21 cellular contexts compared by ENCODE assay signal in the genomic region with DNA sequence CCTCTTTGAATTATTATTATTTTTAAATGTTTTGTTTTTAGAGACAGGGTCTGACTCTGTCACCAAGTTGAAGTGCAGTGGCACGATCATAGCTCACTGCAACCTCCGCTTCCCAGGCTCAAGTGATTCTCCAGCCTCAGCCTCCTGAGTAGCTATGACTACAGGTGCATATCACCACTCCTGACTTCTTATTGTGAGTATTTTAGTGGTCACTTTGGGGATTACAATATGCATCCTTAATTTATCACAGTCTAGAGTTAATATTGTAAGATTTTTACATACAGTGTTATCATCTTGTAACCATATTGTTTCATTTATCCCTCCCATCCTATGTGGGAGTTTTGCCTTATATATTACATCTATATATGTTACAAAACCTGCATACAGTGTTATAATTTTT. TPM values are rescaled to one million over a fixed set of nuclear protein-coding genes. Genes with fewer than 3 reads are reported as not detected.
DNase-seq lines count a peak whose midpoint lies in the region; ATAC-seq and TF ChIP-seq lines count a peak whose summit lies in the region.
"Had no signal": no experiment of that assay in that cellular context is flagged by ENCODE, and none has a peak within 500 bp of the region (broad histone marks: within the 10 kb centered on the region; RNA-seq: fewer than 3 reads in every experiment).

No MANE protein-coding gene starts in this region.

- H3K9ac ChIP-seq in HCT116 (ENCODE audit: low read length) (no peak overlapping the region), PC-3 (ENCODE audit: low read length) (no peak overlapping the region)

- no peak overlapping the region for H3K27ac ChIP-seq in HCT116 (ENCODE audit: low read depth, low read length)
- no peak overlapping the region for H3K27ac ChIP-seq in PC-3 (ENCODE audit: low read length)
- H3K27ac ChIP-seq in upper lobe of right lung, result no peak overlapping the region

- H2AFZ ChIP-seq in HCT116 (ENCODE audit: low read depth, low read length, poor library complexity, severe bottlenecking) (no peak overlapping the region), PC-3 (ENCODE audit: low read length) (no peak overlapping the region)
- H2AFZ ChIP-seq: GM23338 had no signal

- no peak overlapping the region for H3K4me3 Mint-ChIP-seq in mesothelial cell of epicardium
- H3K4me3 Mint-ChIP-seq: CD4-positive, alpha-beta memory T cell; GM23338; H9; HFFc6 had no signal

- no peaks in the 10 kb centered on the region for H3K4me1 Mint-ChIP-seq in mesothelial cell of epicardium
- H3K4me1 Mint-ChIP-seq: CD4-positive, alpha-beta memory T cell; GM23338; H9 had no signal

- POLR2A ChIA-PET in HCT116 (lab: Charles Lee) (no interaction called here), PC-3 (lab: Charles Lee; ENCODE audit: unreplicated experiment) (no interaction called here)

- DNase-seq in HCT116 (ENCODE audit: low read depth, low spot score), result no peak
- no peak for DNase-seq in PC-3
- DNase-seq in mesothelial cell of epicardium (ENCODE audit: low spot score in 2 of 2, unreplicated experiment in 2 of 2), result no peak
- DNase-seq in upper lobe of right lung, result no peak
- DNase-seq in HK-2 (ENCODE audit: unreplicated experiment), result no peak
- DNase-seq: C1 segment of cervical spinal cord; Calu3; CD4-positive, alpha-beta memory T cell; COR-L47; DMS79; EL; GDM1; H9; HFFc6 had no signal

- H3K4me2 ChIP-seq in HCT116 (ENCODE audit: low read length), result no peak overlapping the region
- no peak overlapping the region for H3K4me2 ChIP-seq in PC-3 (ENCODE audit: low read length)
- H3K4me2 ChIP-seq: GM23338 had no signal

- H3K9me3 Mint-ChIP-seq in mesothelial cell of epicardium, result no peaks in the 10 kb centered on the region
- H3K9me3 Mint-ChIP-seq: CD4-positive, alpha-beta memory T cell; GM23338; H9; HFFc6 had no signal

- peak in 1 of 3 experiments; percentile 14; a peak in 1 of 6 replicates for TF ChIP-seq CTCF in HCT116 (IDR thresholded peaks at IDR 0.05 in 2 of 3, conservative IDR thresholded peaks at IDR 0.05 in 1 of 3; ENCODE audit: borderline replicate concordance in 1 of 3, insufficient read depth in 1 of 3, low read depth in 2 of 3, low read length in 2 of 3)
- TF ChIP-seq CTCF in PC-3 (conservative IDR thresholded peaks at IDR 0.05; ENCODE audit: low read depth, low read length), result no peak
- TF ChIP-seq CTCF in mesothelial cell of epicardium (IDR thresholded peaks at IDR 0.05; ENCODE audit: unreplicated experiment), result peak; percentile 38
- TF ChIP-seq CTCF in upper lobe of right lung (IDR thresholded peaks at IDR 0.05), result no peak

- H3K36me3 ChIP-seq in HCT116 (ENCODE audit: control insufficient read depth in 1 of 2, insufficient read depth in 2 of 2, low read length in 2 of 2), result no peaks in the 10 kb centered on the region
- H3K36me3 ChIP-seq in PC-3 (ENCODE audit: low read depth, low read length), result no peaks in the 10 kb centered on the region
- no peaks in the 10 kb centered on the region for H3K36me3 ChIP-seq in upper lobe of right lung

- intact Hi-C loops in HCT116 (cut with micrococcal nuclease), result no loop called here
- intact Hi-C loops in PC-3 (cut with micrococcal nuclease), result no loop called here
- intact Hi-C loops in upper lobe of right lung (cut with DNase I), result no loop called here

- H3K27me3 ChIP-seq in HCT116 (ENCODE audit: insufficient read depth, low read length), result peaks cover 34% of the 10 kb centered on the region
- H3K27me3 ChIP-seq in PC-3 (ENCODE audit: low read length), result peaks cover 44% of the 10 kb centered on the region
- H3K27me3 ChIP-seq in upper lobe of right lung, result no peaks in the 10 kb centered on the region

- no peaks in the 10 kb centered on the region; the same call in 1 of the 2 replicates for H4K20me1 ChIP-seq in HCT116 (ENCODE audit: insufficient read depth)
- no peaks in the 10 kb centered on the region for H4K20me1 ChIP-seq in PC-3 (ENCODE audit: low read length)

- no peak for TF ChIP-seq POLR2A in HCT116 (IDR thresholded peaks at IDR 0.05; ENCODE audit: borderline replicate concordance, extremely low read depth, insufficient read depth, insufficient read length)

- H3K9me3 ChIP-seq in HCT116 (ENCODE audit: control insufficient read depth in 1 of 2, insufficient read depth in 1 of 2, low read depth in 1 of 2, low read length in 2 of 2), result no peaks in the 10 kb centered on the region
- no peaks in the 10 kb centered on the region for H3K9me3 ChIP-seq in PC-3 (ENCODE audit: low read length)
- no peaks in the 10 kb centered on the region for H3K9me3 ChIP-seq in upper lobe of right lung

- H3F3A ChIP-seq in PC-3 (ENCODE audit: low read length, unreplicated experiment), result no peaks in the 10 kb centered on the region

- no peak overlapping the region for H3K4me3 ChIP-seq in HCT116 (replicated peaks in 1 of 2; ENCODE audit: low read depth in 1 of 2, low read length in 2 of 2)
- no peak overlapping the region for H3K4me3 ChIP-seq in PC-3 (ENCODE audit: low read length)
- no peak overlapping the region for H3K4me3 ChIP-seq in upper lobe of right lung
- H3K4me3 ChIP-seq: GM12878, GM23338 had no signal

- ATAC-seq in HCT116 (peak; percentile 60), PC-3 (peak; percentile 46; the same call in 1 of the 2 replicates), upper lobe of right lung (no peak), HG03432 (IDR thresholded peaks at IDR 0.05; ENCODE audit: unreplicated experiment) (no peak)
- ATAC-seq: GM12878, GM23338 had no signal

- BruUV-seq in HCT116 (replicated peaks; lab: Mats Ljungman, UMichigan), result no TSS peak
- no TSS peak for BruUV-seq in PC-3 (replicated peaks; lab: Mats Ljungman, UMichigan)

- H3K4me1 ChIP-seq in HCT116 (ENCODE audit: control insufficient read depth in 1 of 2, insufficient read depth in 2 of 2, low read length in 2 of 2) (no peaks in the 10 kb centered on the region), PC-3 (ENCODE audit: insufficient read depth, low read length) (no peaks in the 10 kb centered on the region), upper lobe of right lung (no peaks in the 10 kb centered on the region)

- H3K36me3 Mint-ChIP-seq in mesothelial cell of epicardium, result no peaks in the 10 kb centered on the region
- H3K36me3 Mint-ChIP-seq: CD4-positive, alpha-beta memory T cell had no signal

- no peaks in the 10 kb centered on the region for H3K79me2 ChIP-seq in HCT116 (ENCODE audit: insufficient read depth, low read length)
- H3K79me2 ChIP-seq in PC-3 (ENCODE audit: low read length), result no peaks in the 10 kb centered on the region

- H3K9me2 ChIP-seq in HCT116 (ENCODE audit: insufficient read depth), result no peaks in the 10 kb centered on the region
- H3K9me2 ChIP-seq in PC-3 (replicated peaks; ENCODE audit: low read length), result no peaks in the 10 kb centered on the region

- peaks cover 59% of the 10 kb centered on the region for H3K27me3 Mint-ChIP-seq in mesothelial cell of epicardium (ENCODE audit: low read depth)

- no peak for TF ChIP-seq RAD21 in HCT116 (IDR thresholded peaks at IDR 0.05; ENCODE audit: low read depth)

- H3K27ac Mint-ChIP-seq in mesothelial cell of epicardium, result no peak overlapping the region
- H3K27ac Mint-ChIP-seq: CD4-positive, alpha-beta memory T cell; GM23338; H9; HFFc6 had no signal

- RAD21 ChIA-PET in HCT116 (lab: Charles Lee; ENCODE audit: low non-redundant PET in 1 of 2, low total read pairs in 2 of 2, uncharacterized antibody in 2 of 2, unreplicated experiment in 2 of 2), result no interaction called here

- CTCF ChIA-PET in HCT116 (lab: Charles Lee), result no interaction called here
- CTCF ChIA-PET in PC-3 (lab: Charles Lee), result no interaction called here

TF ChIP-seq in HCT116, 20 proteins besides CTCF, POLR2A, EP300 and RAD21:
- no peak for TF ChIP-seq FOSL1 (IDR thresholded peaks at IDR 0.05; ENCODE audit: low read depth)
- no peak for TF ChIP-seq ZFX (IDR thresholded peaks at IDR 0.05)
- no peak for TF ChIP-seq SIN3A (IDR thresholded peaks at IDR 0.05; ENCODE audit: low read depth)
- TF ChIP-seq, protein P1, sequence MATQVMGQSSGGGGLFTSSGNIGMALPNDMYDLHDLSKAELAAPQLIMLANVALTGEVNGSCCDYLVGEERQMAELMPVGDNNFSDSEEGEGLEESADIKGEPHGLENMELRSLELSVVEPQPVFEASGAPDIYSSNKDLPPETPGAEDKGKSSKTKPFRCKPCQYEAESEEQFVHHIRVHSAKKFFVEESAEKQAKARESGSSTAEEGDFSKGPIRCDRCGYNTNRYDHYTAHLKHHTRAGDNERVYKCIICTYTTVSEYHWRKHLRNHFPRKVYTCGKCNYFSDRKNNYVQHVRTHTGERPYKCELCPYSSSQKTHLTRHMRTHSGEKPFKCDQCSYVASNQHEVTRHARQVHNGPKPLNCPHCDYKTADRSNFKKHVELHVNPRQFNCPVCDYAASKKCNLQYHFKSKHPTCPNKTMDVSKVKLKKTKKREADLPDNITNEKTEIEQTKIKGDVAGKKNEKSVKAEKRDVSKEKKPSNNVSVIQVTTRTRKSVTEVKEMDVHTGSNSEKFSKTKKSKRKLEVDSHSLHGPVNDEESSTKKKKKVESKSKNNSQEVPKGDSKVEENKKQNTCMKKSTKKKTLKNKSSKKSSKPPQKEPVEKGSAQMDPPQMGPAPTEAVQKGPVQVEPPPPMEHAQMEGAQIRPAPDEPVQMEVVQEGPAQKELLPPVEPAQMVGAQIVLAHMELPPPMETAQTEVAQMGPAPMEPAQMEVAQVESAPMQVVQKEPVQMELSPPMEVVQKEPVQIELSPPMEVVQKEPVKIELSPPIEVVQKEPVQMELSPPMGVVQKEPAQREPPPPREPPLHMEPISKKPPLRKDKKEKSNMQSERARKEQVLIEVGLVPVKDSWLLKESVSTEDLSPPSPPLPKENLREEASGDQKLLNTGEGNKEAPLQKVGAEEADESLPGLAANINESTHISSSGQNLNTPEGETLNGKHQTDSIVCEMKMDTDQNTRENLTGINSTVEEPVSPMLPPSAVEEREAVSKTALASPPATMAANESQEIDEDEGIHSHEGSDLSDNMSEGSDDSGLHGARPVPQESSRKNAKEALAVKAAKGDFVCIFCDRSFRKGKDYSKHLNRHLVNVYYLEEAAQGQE (IDR thresholded peaks at IDR 0.05; ENCODE audit: low read depth), result no peak
- TF ChIP-seq EZH2 (IDR thresholded peaks at IDR 0.05), result no peak
- TF ChIP-seq, protein P2, sequence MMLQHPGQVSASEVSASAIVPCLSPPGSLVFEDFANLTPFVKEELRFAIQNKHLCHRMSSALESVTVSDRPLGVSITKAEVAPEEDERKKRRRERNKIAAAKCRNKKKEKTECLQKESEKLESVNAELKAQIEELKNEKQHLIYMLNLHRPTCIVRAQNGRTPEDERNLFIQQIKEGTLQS (IDR thresholded peaks at IDR 0.05), result no peak
- TF ChIP-seq TCF7L2 (IDR thresholded peaks at IDR 0.05; ENCODE audit: borderline replicate concordance, extremely low read depth, insufficient read depth, insufficient read length), result no peak

RNA-seq across cellular contexts. Expression of a gene that starts 13.4 kb away (rescaled TPM):
- total RNA-seq in HCT116 (2021; ENCODE audit: unreplicated experiment), result not detected
- not detected in 2 replicates for polyA plus RNA-seq in HCT116 (2012)
- not detected in 2 replicates for total RNA-seq in PC-3 (2014; rRNA removed)
- total RNA-seq in mesothelial cell of epicardium, result not detected in 3 replicates
- total RNA-seq in upper lobe of right lung, result not detected
- total RNA-seq: A172; A673; Calu3; CD4-positive, alpha-beta memory T cell; GM12878; H4; HFFc6 had no signal
- polyA plus RNA-seq: BJ; CD4-positive, alpha-beta memory T cell; GM12878 had no signal

RNA-seq across cellular contexts. Expression of a gene that starts 45.1 kb away (rescaled TPM):
- total RNA-seq in HCT116 (2021; ENCODE audit: unreplicated experiment), result 13.7 TPM
- polyA plus RNA-seq in HCT116 (2012), result 6.0 and 6.3 TPM in 2 replicates
- total RNA-seq in PC-3 (2014; rRNA removed), result 3.7 and 4.6 TPM in 2 replicates
- total RNA-seq in mesothelial cell of epicardium, result 16.7 to 22.1 TPM (median 21.0 TPM) in 3 replicates
- 20.0 TPM for total RNA-seq in upper lobe of right lung

Comparison
In these comparisons a context has a peak if more than half of its experiments do, and no peak if none do; other contexts are left out.
1. ATAC-seq: peak in HCT116 (single experiment) and PC-3 (single experiment); none in upper lobe of right lung (single experiment) and HG03432 (single experiment).